ENCODE assay signal across 1 cellular context in the genomic region with DNA sequence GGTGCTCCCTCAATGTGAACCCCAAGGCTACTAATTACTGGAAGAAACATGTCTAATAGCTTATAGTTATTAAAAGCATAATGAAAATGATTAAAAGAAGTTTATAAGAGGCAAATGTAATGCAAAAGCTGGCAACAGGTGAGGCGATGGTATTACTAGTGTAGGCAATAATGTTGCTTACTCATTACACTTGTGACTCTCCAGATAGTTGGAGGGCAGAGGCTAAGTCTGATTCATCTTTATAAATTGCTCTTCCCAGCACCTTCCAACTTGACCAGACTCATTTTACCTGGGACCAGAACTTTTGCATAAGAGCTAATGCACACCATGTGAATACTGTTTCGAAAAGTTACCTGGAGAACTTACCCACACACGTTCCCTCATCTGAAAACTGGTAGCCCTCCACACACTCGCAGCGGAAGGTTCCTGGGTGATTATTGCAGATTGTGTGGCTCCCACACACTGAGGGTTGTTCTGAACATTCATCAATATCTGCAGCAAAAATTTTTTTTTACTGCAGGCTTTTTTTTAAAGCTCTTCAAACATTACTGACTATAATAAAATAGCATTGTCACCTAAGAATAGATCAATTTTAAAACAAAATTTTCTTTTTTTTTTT.
TF ChIP-seq lines count a peak whose summit lies in the region.

No MANE protein-coding gene starts in this region.

TF ChIP-seq in SK-N-SH, 30 proteins besides CTCF, POLR2A, EP300 and RAD21 (continued from another document):
- TF ChIP-seq, protein P1, sequence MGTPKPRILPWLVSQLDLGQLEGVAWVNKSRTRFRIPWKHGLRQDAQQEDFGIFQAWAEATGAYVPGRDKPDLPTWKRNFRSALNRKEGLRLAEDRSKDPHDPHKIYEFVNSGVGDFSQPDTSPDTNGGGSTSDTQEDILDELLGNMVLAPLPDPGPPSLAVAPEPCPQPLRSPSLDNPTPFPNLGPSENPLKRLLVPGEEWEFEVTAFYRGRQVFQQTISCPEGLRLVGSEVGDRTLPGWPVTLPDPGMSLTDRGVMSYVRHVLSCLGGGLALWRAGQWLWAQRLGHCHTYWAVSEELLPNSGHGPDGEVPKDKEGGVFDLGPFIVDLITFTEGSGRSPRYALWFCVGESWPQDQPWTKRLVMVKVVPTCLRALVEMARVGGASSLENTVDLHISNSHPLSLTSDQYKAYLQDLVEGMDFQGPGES (IDR thresholded peaks at IDR 0.05; ENCODE audit: low read depth, low read length) = no peak
- no peak for TF ChIP-seq RCOR1 (IDR thresholded peaks at IDR 0.05; ENCODE audit: low read length)
- TF ChIP-seq RFX5 (IDR thresholded peaks at IDR 0.05; ENCODE audit: low read length) = no peak
- TF ChIP-seq TCF12 (IDR thresholded peaks at IDR 0.05) = peak; percentile 27; the same call in 1 of the 2 replicates
- TF ChIP-seq, protein P2, sequence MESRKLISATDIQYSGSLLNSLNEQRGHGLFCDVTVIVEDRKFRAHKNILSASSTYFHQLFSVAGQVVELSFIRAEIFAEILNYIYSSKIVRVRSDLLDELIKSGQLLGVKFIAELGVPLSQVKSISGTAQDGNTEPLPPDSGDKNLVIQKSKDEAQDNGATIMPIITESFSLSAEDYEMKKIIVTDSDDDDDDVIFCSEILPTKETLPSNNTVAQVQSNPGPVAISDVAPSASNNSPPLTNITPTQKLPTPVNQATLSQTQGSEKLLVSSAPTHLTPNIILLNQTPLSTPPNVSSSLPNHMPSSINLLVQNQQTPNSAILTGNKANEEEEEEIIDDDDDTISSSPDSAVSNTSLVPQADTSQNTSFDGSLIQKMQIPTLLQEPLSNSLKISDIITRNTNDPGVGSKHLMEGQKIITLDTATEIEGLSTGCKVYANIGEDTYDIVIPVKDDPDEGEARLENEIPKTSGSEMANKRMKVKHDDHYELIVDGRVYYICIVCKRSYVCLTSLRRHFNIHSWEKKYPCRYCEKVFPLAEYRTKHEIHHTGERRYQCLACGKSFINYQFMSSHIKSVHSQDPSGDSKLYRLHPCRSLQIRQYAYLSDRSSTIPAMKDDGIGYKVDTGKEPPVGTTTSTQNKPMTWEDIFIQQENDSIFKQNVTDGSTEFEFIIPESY (IDR thresholded peaks at IDR 0.05; ENCODE audit: borderline replicate concordance, low read depth) = no peak
TF ChIP-seq in SK-N-SH: peak in this region for 2.
